9 cellular contexts compared by ENCODE assay signal in the genomic region with DNA sequence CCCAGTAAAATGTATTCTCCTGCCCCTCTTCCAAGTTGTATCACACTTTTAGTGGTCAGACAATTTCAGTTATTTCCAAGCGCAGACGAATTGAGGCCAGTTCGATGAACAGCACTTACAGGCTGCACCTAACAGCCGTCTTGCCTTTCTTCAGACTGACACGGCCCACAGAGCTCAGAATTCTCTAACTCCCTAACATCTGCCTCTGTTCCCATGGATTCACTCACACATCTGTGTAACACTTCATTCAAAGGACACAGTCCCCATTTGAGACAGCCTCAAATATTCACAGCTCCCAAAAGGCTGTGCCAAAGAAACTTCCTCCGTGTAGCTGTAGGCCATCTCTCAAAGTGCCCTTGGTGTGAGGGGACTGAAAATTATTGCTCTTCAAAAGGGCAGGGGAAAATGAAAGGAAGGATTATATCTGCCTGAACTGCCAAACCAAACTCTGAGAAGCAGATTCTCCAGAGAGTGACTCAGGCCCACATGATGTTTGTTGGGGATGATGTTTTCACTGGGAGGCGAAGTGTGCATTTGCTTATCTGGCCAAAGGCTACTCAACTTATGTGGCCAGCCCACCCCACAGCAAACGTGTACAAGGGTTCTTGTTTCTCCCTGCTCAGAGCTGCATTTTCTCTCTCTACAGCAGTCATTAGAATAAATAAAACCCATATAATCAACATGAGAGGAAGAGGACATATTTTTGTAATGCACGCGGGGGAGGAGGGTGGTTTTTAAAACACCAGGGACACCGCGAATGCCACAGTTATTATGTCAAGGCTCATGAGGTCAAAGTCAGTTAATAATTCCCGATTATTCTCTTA.
A peak's percentile ranks its signal among the peaks of the same experiment; 100 is the strongest.
DNase-seq lines count a peak whose midpoint lies in the region; ATAC-seq and TF ChIP-seq lines count a peak whose summit lies in the region.
"Had no signal": no experiment of that assay in that cellular context is flagged by ENCODE, and none has a peak within 500 bp of the region (broad histone marks: within the 10 kb centered on the region; RNA-seq: fewer than 3 reads in every experiment).

No MANE protein-coding gene starts in this region.

- TF ChIP-seq CTCF in cardiac fibroblast (IDR thresholded peaks at IDR 0.05; ENCODE audit: low read depth, low read length) (no peak), liver (IDR thresholded peaks at IDR 0.05; ENCODE audit: low read depth, low read length, missing input control) (no peak)

- no peaks in the 10 kb centered on the region for H3K36me3 ChIP-seq in liver (ENCODE audit: control insufficient read depth in 4 of 4, insufficient read depth in 3 of 4, low read depth in 1 of 4, low read length in 3 of 4)
- no peaks in the 10 kb centered on the region for H3K36me3 ChIP-seq in CD8-positive, alpha-beta memory T cell (ENCODE audit: insufficient read depth, low read length)

- H3K4me1 ChIP-seq in liver (ENCODE audit: control insufficient read depth in 4 of 4, insufficient read depth in 4 of 4, low read length in 3 of 4) = peaks cover 0 to 6% (median 0%) of the 10 kb centered on the region in 4 donors
- H3K4me1 ChIP-seq in CD8-positive, alpha-beta memory T cell (ENCODE audit: insufficient read depth, low read length) = peaks cover 7% of the 10 kb centered on the region

- no peak for ATAC-seq in GM18520 (IDR thresholded peaks at IDR 0.05; ENCODE audit: unreplicated experiment)
- ATAC-seq in HG03432 (IDR thresholded peaks at IDR 0.05; ENCODE audit: unreplicated experiment) = no peak

- peaks cover 56 to 67% of the 10 kb centered on the region in 2 donors for H3K27me3 Mint-ChIP-seq in CD8-positive, alpha-beta memory T cell

- POLR2A ChIA-PET in CD8-positive, alpha-beta memory T cell (lab: Charles Lee) = no interaction called here

- CTCF ChIA-PET in CD8-positive, alpha-beta memory T cell (lab: Charles Lee) = no interaction called here

- H3K27ac Mint-ChIP-seq in CD8-positive, alpha-beta memory T cell = no peak overlapping the region
- H3K27ac Mint-ChIP-seq: activated CD4-positive, alpha-beta memory T cell treated with anti-CD3 and anti-CD28 coated beads for 36 hours had no signal

- peaks cover 0 to 17% (median 8%) of the 10 kb centered on the region in 4 donors for H3K27me3 ChIP-seq in liver (ENCODE audit: control insufficient read depth in 4 of 4, insufficient read depth in 4 of 4, low read length in 3 of 4)
- peaks cover 35% of the 10 kb centered on the region for H3K27me3 ChIP-seq in CD8-positive, alpha-beta memory T cell (ENCODE audit: insufficient read depth, low read length, poor library complexity, severe bottlenecking)

- peak; percentile 78 for DNase-seq in HT1080 (ENCODE audit: low read depth)
- DNase-seq in cardiac fibroblast (ENCODE audit: low read depth in 2 of 2) = peak; percentile 92 to 98
- DNase-seq in substantia nigra (lab: John Stamatoyannopoulos, UW) = peak in 4 of 49 donors; percentile 9 to 34 (median 30)
- no peak for DNase-seq in CD8-positive, alpha-beta memory T cell
- DNase-seq in cerebellum (ENCODE audit: low spot score) = no peak
- DNase-seq: activated CD4-positive, alpha-beta memory T cell treated with anti-CD3 and anti-CD28 coated beads for 36 hours had no signal

- H3K27ac ChIP-seq in liver (ENCODE audit: low read depth in 1 of 2, low read length in 2 of 2) (peak overlapping the region in 1 of 2 donors; percentile 42), substantia nigra (ENCODE audit: low read depth, low read length, poor library complexity, severe bottlenecking) (peak overlapping the region; percentile 49)
- H3K27ac ChIP-seq in CD8-positive, alpha-beta memory T cell (ENCODE audit: low read depth, low read length) = no peak overlapping the region

- peaks cover 6 to 20% (median 14%) of the 10 kb centered on the region in 5 donors for H3K9me3 Mint-ChIP-seq in CD8-positive, alpha-beta memory T cell
- H3K9me3 Mint-ChIP-seq: activated CD4-positive, alpha-beta memory T cell treated with anti-CD3 and anti-CD28 coated beads for 36 hours had no signal

- 74% methylated on average over 13 of the region's 13 CpGs for WGBS in liver

- no peak for TF ChIP-seq RAD21 in liver (IDR thresholded peaks at IDR 0.05)

- no peaks in the 10 kb centered on the region for H3K9me3 ChIP-seq in liver (ENCODE audit: control insufficient read depth in 4 of 4, low read length in 3 of 4)
- no peaks in the 10 kb centered on the region for H3K9me3 ChIP-seq in CD8-positive, alpha-beta memory T cell (ENCODE audit: low read length)

- no peak overlapping the region for H3K4me3 Mint-ChIP-seq in CD8-positive, alpha-beta memory T cell
- H3K4me3 Mint-ChIP-seq: activated CD4-positive, alpha-beta memory T cell treated with anti-CD3 and anti-CD28 coated beads for 36 hours had no signal

- H3K36me3 Mint-ChIP-seq in CD8-positive, alpha-beta memory T cell = no peaks in the 10 kb centered on the region

- H3K4me1 Mint-ChIP-seq in CD8-positive, alpha-beta memory T cell = peaks cover 12 to 15% (median 13%) of the 10 kb centered on the region in 3 donors

- H3K4me3 ChIP-seq in cardiac fibroblast (replicated peaks in 1 of 2; ENCODE audit: low read depth in 2 of 2, low read length in 2 of 2) (peak overlapping the region in 1 of 2 donors; percentile 1), liver (ENCODE audit: low read depth in 1 of 3, low read length in 3 of 3) (no peak overlapping the region)
- no peak overlapping the region for H3K4me3 ChIP-seq in CD8-positive, alpha-beta memory T cell (ENCODE audit: low read length)

- no peak overlapping the region for H3K9ac ChIP-seq in liver (ENCODE audit: low read depth in 1 of 2, low read length in 2 of 2)

TF ChIP-seq in liver, 16 proteins besides CTCF, POLR2A, EP300 and RAD21:
- TF ChIP-seq RXRA (IDR thresholded peaks at IDR 0.05) (no peak), JUND (IDR thresholded peaks at IDR 0.05) (peak in 1 of 2 donors; percentile 35), NR2F2 (IDR thresholded peaks at IDR 0.05) (peak; percentile 18)

Comparison
In these comparisons a context has a peak if more than half of its experiments do, and no peak if none do; other contexts are left out.
1. DNase-seq: peak in HT1080 (single experiment) and cardiac fibroblast (2 of 2); none in CD8-positive, alpha-beta memory T cell (0 of 5) and cerebellum (single experiment).